13 cellular contexts compared by ENCODE assay signal in the genomic region with DNA sequence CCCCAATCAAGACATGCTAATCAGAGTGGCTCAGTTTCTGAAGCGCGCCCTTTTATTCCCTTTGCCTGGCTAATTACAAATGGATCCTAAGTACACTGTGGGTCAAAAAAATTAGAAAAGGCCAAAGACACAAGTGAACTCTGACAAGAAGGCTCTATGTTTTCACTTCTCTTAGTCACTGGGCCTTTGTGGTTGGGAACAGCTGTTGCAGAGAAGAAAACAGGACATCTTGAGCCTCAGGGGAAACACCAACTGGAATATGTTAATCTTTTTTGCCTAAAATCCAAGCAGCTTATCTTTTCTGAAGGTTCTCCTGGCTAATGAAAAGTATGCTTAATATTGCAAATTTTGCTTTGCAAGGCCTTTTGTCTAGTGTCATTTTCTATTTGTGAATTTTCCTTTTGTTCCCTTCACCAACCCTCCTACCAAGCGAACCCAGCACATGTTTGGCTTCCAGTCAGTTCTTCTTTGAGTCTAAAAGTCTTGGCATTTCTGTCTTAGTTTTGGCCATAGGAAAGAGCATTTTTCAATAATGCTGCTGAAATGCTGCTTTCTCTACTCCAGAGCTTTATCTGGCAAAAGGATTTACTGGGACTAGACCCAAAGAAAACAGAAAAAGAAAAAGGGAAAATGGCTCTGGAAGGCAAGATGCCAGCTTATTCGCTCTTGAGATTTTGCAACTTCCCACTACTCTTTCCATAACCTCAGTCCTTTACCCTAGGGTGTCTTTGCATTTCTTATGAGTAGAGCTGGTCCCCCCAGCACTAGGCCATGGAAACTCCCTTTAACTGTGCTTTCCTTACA.
A peak's percentile ranks its signal among the peaks of the same experiment; 100 is the strongest.
DNase-seq lines count a peak whose midpoint lies in the region; ATAC-seq and TF ChIP-seq lines count a peak whose summit lies in the region.
"Had no signal": no experiment of that assay in that cellular context is flagged by ENCODE, and none has a peak within 500 bp of the region (broad histone marks: within the 10 kb centered on the region; RNA-seq: fewer than 3 reads in every experiment).

No MANE protein-coding gene starts in this region.

- H3K4me3 ChIP-seq in ACC112 (ENCODE audit: low read depth, low read length) (no peak overlapping the region), adipocyte (ENCODE audit: low read length) (peak overlapping the region; percentile 31), fibroblast of villous mesenchyme (ENCODE audit: low read depth, low read length) (no peak overlapping the region), osteoblast (ENCODE audit: insufficient read depth, low read length) (no peak overlapping the region), uterus (no peak overlapping the region)
- H3K4me3 ChIP-seq: vagina had no signal

- ATAC-seq in stimulated activated memory B cell treated with anti-CD40 and anti-IgM and Interleukin-4, amounts not matched to agents 10 μg/mL and 1 μg/mL and 100 μg/mL, for 72 hours: no peak

- no peak overlapping the region for H3K27ac Mint-ChIP-seq in T-helper 2 cell treated with Interferon-gamma antibody and Interleukin-4, amounts not matched to agents 5 μg/mL and 100 μg/mL, for 36 hours
- no peak overlapping the region for H3K27ac Mint-ChIP-seq in stimulated activated memory B cell treated with anti-CD40 and anti-IgM and Interleukin-4, amounts not matched to agents 10 μg/mL and 1 μg/mL and 100 μg/mL, for 72 hours
- H3K27ac Mint-ChIP-seq: activated naive CD4-positive, alpha-beta T cell treated with anti-CD3 and anti-CD28 coated beads, Interleukin-2, amount 50 U/mL, for 24 hours had no signal

- H3K4me1 Mint-ChIP-seq in T-helper 2 cell treated with Interferon-gamma antibody and Interleukin-4, amounts not matched to agents 5 μg/mL and 100 μg/mL, for 36 hours (ENCODE audit: low read depth): no peaks in the 10 kb centered on the region
- H3K4me1 Mint-ChIP-seq in stimulated activated memory B cell treated with anti-CD40 and anti-IgM and Interleukin-4, amounts not matched to agents 10 μg/mL and 1 μg/mL and 100 μg/mL, for 72 hours: no peaks in the 10 kb centered on the region
- H3K4me1 Mint-ChIP-seq: activated naive CD4-positive, alpha-beta T cell treated with anti-CD3 and anti-CD28 coated beads, Interleukin-2, amount 50 U/mL, for 24 hours had no signal

- H3K9ac ChIP-seq in adipocyte (ENCODE audit: low read length): peak overlapping the region; percentile 14
- H3K9ac ChIP-seq: parathyroid adenoma had no signal

- no peaks in the 10 kb centered on the region for H3K36me3 ChIP-seq in ACC112 (ENCODE audit: insufficient read depth, low read length)
- no peaks in the 10 kb centered on the region for H3K36me3 ChIP-seq in adipocyte (ENCODE audit: control insufficient read depth, insufficient read depth, low read length, severe bottlenecking)
- no peaks in the 10 kb centered on the region for H3K36me3 ChIP-seq in osteoblast (ENCODE audit: insufficient read depth, low read length)
- H3K36me3 ChIP-seq in uterus: no peaks in the 10 kb centered on the region
- H3K36me3 ChIP-seq: vagina had no signal

- intact Hi-C loops in uterus (cut with DNase I; ENCODE audit: low total_unique reads): no loop called here

- H3K27me3 ChIP-seq in ACC112 (ENCODE audit: insufficient read depth, low read length) (no peaks in the 10 kb centered on the region), adipocyte (replicated peaks; ENCODE audit: control insufficient read depth, insufficient read depth, low read length) (peaks cover 6% of the 10 kb centered on the region), osteoblast (ENCODE audit: insufficient read depth, low read length) (no peaks in the 10 kb centered on the region), uterus (no peaks in the 10 kb centered on the region)
- H3K27me3 ChIP-seq: vagina had no signal

- H3K4me2 ChIP-seq in osteoblast (ENCODE audit: insufficient read depth, low read length): peak overlapping the region; percentile 21

- H3K79me2 ChIP-seq in ACC112 (ENCODE audit: control insufficient read depth, insufficient read depth, low read length, unreplicated experiment): no peaks in the 10 kb centered on the region
- no peaks in the 10 kb centered on the region for H3K79me2 ChIP-seq in osteoblast (ENCODE audit: insufficient read depth, low read length)
- H3K79me2 ChIP-seq: parathyroid adenoma had no signal

- no peaks in the 10 kb centered on the region for H3K4me1 ChIP-seq in ACC112 (ENCODE audit: control insufficient read depth, insufficient read depth, low read length, unreplicated experiment)
- peaks cover 20% of the 10 kb centered on the region for H3K4me1 ChIP-seq in adipocyte (ENCODE audit: control insufficient read depth, insufficient read depth, low read length)
- peaks cover 12% of the 10 kb centered on the region for H3K4me1 ChIP-seq in osteoblast (ENCODE audit: insufficient read depth, low read length)
- H3K4me1 ChIP-seq in uterus: no peaks in the 10 kb centered on the region
- H3K4me1 ChIP-seq: parathyroid adenoma had no signal

- DNase-seq in adipocyte (ENCODE audit: low read depth) (peak; percentile 93), fibroblast of villous mesenchyme (ENCODE audit: low read depth) (peak; percentile 14), osteoblast (ENCODE audit: insufficient read length, low spot score, missing footprints) (no peak), uterus (no peak), MV-4-11 (lab: John Stamatoyannopoulos, UW) (no peak)
- no peak for DNase-seq in T-helper 2 cell treated with Interferon-gamma antibody and Interleukin-4, amounts not matched to agents 5 μg/mL and 100 μg/mL, for 36 hours (ENCODE audit: low spot score)
- DNase-seq: GF-D8, NCI-H526 treated with DMSO at 0.1 percent for 48 hours had no signal

- H3K9me3 Mint-ChIP-seq in T-helper 2 cell treated with Interferon-gamma antibody and Interleukin-4, amounts not matched to agents 5 μg/mL and 100 μg/mL, for 36 hours: peaks cover 29% of the 10 kb centered on the region
- peaks cover 13% of the 10 kb centered on the region for H3K9me3 Mint-ChIP-seq in stimulated activated memory B cell treated with anti-CD40 and anti-IgM and Interleukin-4, amounts not matched to agents 10 μg/mL and 1 μg/mL and 100 μg/mL, for 72 hours

- 0 out of 2 replicates have a peak overlapping the region, but pooled peaks have one; percentile 26 for H3K27ac ChIP-seq in ACC112 (ENCODE audit: low read depth, low read length)
- H3K27ac ChIP-seq in osteoblast (ENCODE audit: low read depth, low read length): no peak overlapping the region
- no peak overlapping the region for H3K27ac ChIP-seq in uterus
- H3K27ac ChIP-seq: parathyroid adenoma, vagina had no signal

- no peaks in the 10 kb centered on the region for H3K27me3 Mint-ChIP-seq in T-helper 2 cell treated with Interferon-gamma antibody and Interleukin-4, amounts not matched to agents 5 μg/mL and 100 μg/mL, for 36 hours (ENCODE audit: low read depth)
- H3K27me3 Mint-ChIP-seq in stimulated activated memory B cell treated with anti-CD40 and anti-IgM and Interleukin-4, amounts not matched to agents 10 μg/mL and 1 μg/mL and 100 μg/mL, for 72 hours: no peaks in the 10 kb centered on the region
- H3K27me3 Mint-ChIP-seq: activated naive CD4-positive, alpha-beta T cell treated with anti-CD3 and anti-CD28 coated beads, Interleukin-2, amount 50 U/mL, for 24 hours had no signal

- H3K4me3 Mint-ChIP-seq in T-helper 2 cell treated with Interferon-gamma antibody and Interleukin-4, amounts not matched to agents 5 μg/mL and 100 μg/mL, for 36 hours: no peak overlapping the region
- H3K4me3 Mint-ChIP-seq in stimulated activated memory B cell treated with anti-CD40 and anti-IgM and Interleukin-4, amounts not matched to agents 10 μg/mL and 1 μg/mL and 100 μg/mL, for 72 hours: no peak overlapping the region
- H3K4me3 Mint-ChIP-seq: activated naive CD4-positive, alpha-beta T cell treated with anti-CD3 and anti-CD28 coated beads, Interleukin-2, amount 50 U/mL, for 24 hours had no signal

- H3K36me3 Mint-ChIP-seq in T-helper 2 cell treated with Interferon-gamma antibody and Interleukin-4, amounts not matched to agents 5 μg/mL and 100 μg/mL, for 36 hours (ENCODE audit: low read depth): no peaks in the 10 kb centered on the region
- H3K36me3 Mint-ChIP-seq in stimulated activated memory B cell treated with anti-CD40 and anti-IgM and Interleukin-4, amounts not matched to agents 10 μg/mL and 1 μg/mL and 100 μg/mL, for 72 hours: no peaks in the 10 kb centered on the region

- TF ChIP-seq CTCF in fibroblast of villous mesenchyme (IDR thresholded peaks at IDR 0.05; ENCODE audit: insufficient read depth, low read depth, low read length) (no peak), osteoblast (IDR thresholded peaks at IDR 0.05; ENCODE audit: extremely low read depth, low read depth, low read length) (no peak), uterus (IDR thresholded peaks at IDR 0.05) (no peak)

- no peaks in the 10 kb centered on the region for H4K20me1 ChIP-seq in osteoblast (ENCODE audit: insufficient read depth, low read length)

- no peak overlapping the region for H2AFZ ChIP-seq in ACC112 (ENCODE audit: low read length, unreplicated experiment)
- H2AFZ ChIP-seq in osteoblast (ENCODE audit: low read length): no peak overlapping the region
- H2AFZ ChIP-seq: parathyroid adenoma had no signal

- no peak for TF ChIP-seq POLR2A in uterus (IDR thresholded peaks at IDR 0.05)

- H3K9me3 ChIP-seq in adipocyte (ENCODE audit: control insufficient read depth, low read length) (peaks cover 17% of the 10 kb centered on the region), osteoblast (ENCODE audit: low read depth, low read length) (no peaks in the 10 kb centered on the region), uterus (no peaks in the 10 kb centered on the region)
- H3K9me3 ChIP-seq: vagina had no signal

Comparison
In these comparisons a context has a peak if more than half of its experiments do, and no peak if none do; other contexts are left out.
1. DNase-seq: peak in adipocyte (single experiment) and fibroblast of villous mesenchyme (single experiment); none in osteoblast (single experiment), uterus (0 of 2), T-helper 2 cell treated with Interferon-gamma antibody and Interleukin-4, amounts not matched to agents 5 μg/mL and 100 μg/mL, for 36 hours (single experiment) and MV-4-11 (single experiment).